Comparison of ENCODE assay signal across 7 cellular contexts in the genomic region with DNA sequence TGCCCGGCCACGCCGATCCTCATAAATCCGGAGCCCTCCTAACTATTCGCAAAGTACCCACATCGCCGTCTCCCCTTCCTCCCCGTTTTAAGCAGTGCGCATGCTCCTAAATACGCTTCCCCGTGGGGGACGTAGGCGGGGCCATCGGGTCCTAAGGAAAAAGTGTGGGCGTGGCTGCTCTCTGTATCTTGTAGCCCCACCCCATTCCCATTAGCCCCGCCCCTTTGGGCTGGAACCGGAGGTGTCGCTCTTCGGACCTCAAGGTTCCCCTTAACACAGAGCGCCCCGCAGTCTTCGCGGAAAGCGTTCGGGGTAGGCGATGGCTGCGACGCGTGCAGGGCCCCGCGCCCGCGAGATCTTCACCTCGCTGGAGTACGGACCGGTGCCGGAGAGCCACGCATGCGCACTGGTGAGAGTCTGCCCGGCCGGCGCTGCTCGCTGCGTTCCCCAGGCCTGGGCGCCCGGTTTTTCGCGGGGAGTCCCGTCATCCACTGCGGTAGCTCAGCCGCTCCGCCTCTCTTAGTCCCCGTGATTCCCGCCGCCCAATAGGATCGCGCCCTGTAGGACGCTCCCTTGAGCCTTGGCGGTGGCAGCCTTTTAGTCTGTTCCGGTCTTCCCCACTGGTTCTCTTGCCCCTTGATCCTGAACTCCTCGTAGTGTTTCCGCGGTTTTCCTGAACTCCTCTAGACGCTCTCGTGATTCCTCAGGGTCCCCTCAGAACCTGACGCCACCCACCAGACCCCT. TPM values are rescaled to one million over a fixed set of nuclear protein-coding genes. Genes with fewer than 3 reads are reported as not detected.
DNase-seq lines count a peak whose midpoint lies in the region; ATAC-seq and TF ChIP-seq lines count a peak whose summit lies in the region.

TSS of gene ALDH16A1 (plus strand) at position 213 of the 744 bp plus-strand sequence. CDS start at position 320, 107 bp downstream.

- H3K27ac ChIP-seq in hepatocyte = peak within 1 kb of the TSS; percentile 99

- peak within 1 kb of the TSS; percentile 90 for H3K4me2 ChIP-seq in hepatocyte

- H2AFZ ChIP-seq in hepatocyte = peak within 1 kb of the TSS; percentile 58

- no peaks in the 10 kb centered on the region for H4K20me1 ChIP-seq in hepatocyte (ENCODE audit: insufficient read depth, poor library complexity, severe bottlenecking)

- peaks cover 7% of the 10 kb centered on the region for H3K4me1 ChIP-seq in hepatocyte (ENCODE audit: insufficient read depth)

- H3K4me3 ChIP-seq in hepatocyte (peak within 1 kb of the TSS; percentile 62), retinal pigment epithelial cell (ENCODE audit: low read length) (peak within 1 kb of the TSS; percentile 81)

- peaks cover 23% of the 10 kb centered on the region for H3K79me2 ChIP-seq in hepatocyte

- H3K9me3 ChIP-seq in hepatocyte (ENCODE audit: low read depth) = no peaks in the 10 kb centered on the region

- no peaks in the 10 kb centered on the region for H3K9me2 ChIP-seq in hepatocyte (replicated peaks; ENCODE audit: insufficient read depth)

- no peaks in the 10 kb centered on the region for H3K36me3 ChIP-seq in hepatocyte (replicated peaks; ENCODE audit: insufficient read depth, low read depth)

- WGBS in hepatocyte (ENCODE audit: low lambda C conversion rate, missing lambda C conversion rate) = 1% methylated on average over 66 of the region's 66 CpGs

- no peaks in the 10 kb centered on the region for H3K27me3 ChIP-seq in hepatocyte

- ATAC-seq in GM18508 (IDR thresholded peaks at IDR 0.05; ENCODE audit: insufficient read depth, unreplicated experiment) (peak; percentile 45), HG03025 (IDR thresholded peaks at IDR 0.05; ENCODE audit: low FRiP score, unreplicated experiment) (peak; percentile 76)

- DNase-seq in NCI-H2081 (lab: John Stamatoyannopoulos, UW) (peak; percentile 97 to 98), T1000 (lab: John Stamatoyannopoulos, UW) (peak; percentile 98), astrocyte of the hippocampus (ENCODE audit: low read depth, low spot score) (peak; percentile 99), hepatocyte (ENCODE audit: low spot score) (peak; percentile 100), retinal pigment epithelial cell (ENCODE audit: low read depth) (peak; percentile 88)

- TF ChIP-seq CTCF in hepatocyte (IDR thresholded peaks at IDR 0.05; ENCODE audit: poor library complexity) (no peak), retinal pigment epithelial cell (conservative IDR thresholded peaks at IDR 0.05; ENCODE audit: low read depth, low read length) (no peak)

RNA-seq across cellular contexts. Expression of gene ALDH16A1, which starts in this region (rescaled TPM):
- total RNA-seq in hepatocyte = 29.9 and 32.4 TPM in 2 replicates
- 36.5 and 38.7 TPM in 2 replicates for polyA plus RNA-seq in hepatocyte

Comparison
In these comparisons a context has a peak if more than half of its experiments do, and no peak if none do; other contexts are left out.
1. Peak in every context shown above with its lines: DNase-seq, ATAC-seq, H3K4me3 ChIP-seq and H3K27ac ChIP-seq.